In the genomic region with DNA sequence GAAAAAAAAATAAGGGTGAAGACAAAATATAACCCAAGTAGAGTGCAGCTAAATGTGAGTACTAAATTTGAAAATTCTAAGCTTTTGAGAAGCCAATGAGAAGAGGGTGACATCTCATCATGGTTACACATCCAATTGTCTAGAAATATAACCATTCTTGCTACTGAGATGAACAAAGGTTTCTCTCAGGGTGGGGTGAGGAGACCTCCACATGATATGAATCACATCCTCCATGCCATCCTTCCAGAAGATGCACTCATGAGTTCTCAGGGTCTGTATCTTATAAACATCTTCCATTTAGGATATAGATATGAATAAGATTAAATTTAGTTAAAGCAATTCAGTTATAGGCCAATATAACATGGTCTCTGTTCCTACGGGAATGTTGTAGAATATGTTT, we compare ENCODE assay signal across 1 cellular context.
TF ChIP-seq lines count a peak whose summit lies in the region.

No MANE protein-coding gene starts in this region.

TF ChIP-seq in HCT116, 20 proteins besides CTCF, POLR2A, EP300 and RAD21 (continued from another document):
- TF ChIP-seq, protein P1, sequence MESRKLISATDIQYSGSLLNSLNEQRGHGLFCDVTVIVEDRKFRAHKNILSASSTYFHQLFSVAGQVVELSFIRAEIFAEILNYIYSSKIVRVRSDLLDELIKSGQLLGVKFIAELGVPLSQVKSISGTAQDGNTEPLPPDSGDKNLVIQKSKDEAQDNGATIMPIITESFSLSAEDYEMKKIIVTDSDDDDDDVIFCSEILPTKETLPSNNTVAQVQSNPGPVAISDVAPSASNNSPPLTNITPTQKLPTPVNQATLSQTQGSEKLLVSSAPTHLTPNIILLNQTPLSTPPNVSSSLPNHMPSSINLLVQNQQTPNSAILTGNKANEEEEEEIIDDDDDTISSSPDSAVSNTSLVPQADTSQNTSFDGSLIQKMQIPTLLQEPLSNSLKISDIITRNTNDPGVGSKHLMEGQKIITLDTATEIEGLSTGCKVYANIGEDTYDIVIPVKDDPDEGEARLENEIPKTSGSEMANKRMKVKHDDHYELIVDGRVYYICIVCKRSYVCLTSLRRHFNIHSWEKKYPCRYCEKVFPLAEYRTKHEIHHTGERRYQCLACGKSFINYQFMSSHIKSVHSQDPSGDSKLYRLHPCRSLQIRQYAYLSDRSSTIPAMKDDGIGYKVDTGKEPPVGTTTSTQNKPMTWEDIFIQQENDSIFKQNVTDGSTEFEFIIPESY (IDR thresholded peaks at IDR 0.05; ENCODE audit: extremely low read depth, insufficient replicate concordance, low read length), result no peak
- TF ChIP-seq, protein P2, sequence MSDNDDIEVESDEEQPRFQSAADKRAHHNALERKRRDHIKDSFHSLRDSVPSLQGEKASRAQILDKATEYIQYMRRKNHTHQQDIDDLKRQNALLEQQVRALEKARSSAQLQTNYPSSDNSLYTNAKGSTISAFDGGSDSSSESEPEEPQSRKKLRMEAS (IDR thresholded peaks at IDR 0.05), result no peak
- TF ChIP-seq FOSL1 (IDR thresholded peaks at IDR 0.05; ENCODE audit: low read depth) (no peak), CBX3 (IDR thresholded peaks at IDR 0.05; ENCODE audit: low read depth) (no peak), SP1 (IDR thresholded peaks at IDR 0.05; ENCODE audit: low read depth) (no peak), ZNF274 (IDR thresholded peaks at IDR 0.05; ENCODE audit: low read depth, low read length) (no peak), EGR1 (IDR thresholded peaks at IDR 0.05; ENCODE audit: low read depth) (no peak)
- TF ChIP-seq, protein P3, sequence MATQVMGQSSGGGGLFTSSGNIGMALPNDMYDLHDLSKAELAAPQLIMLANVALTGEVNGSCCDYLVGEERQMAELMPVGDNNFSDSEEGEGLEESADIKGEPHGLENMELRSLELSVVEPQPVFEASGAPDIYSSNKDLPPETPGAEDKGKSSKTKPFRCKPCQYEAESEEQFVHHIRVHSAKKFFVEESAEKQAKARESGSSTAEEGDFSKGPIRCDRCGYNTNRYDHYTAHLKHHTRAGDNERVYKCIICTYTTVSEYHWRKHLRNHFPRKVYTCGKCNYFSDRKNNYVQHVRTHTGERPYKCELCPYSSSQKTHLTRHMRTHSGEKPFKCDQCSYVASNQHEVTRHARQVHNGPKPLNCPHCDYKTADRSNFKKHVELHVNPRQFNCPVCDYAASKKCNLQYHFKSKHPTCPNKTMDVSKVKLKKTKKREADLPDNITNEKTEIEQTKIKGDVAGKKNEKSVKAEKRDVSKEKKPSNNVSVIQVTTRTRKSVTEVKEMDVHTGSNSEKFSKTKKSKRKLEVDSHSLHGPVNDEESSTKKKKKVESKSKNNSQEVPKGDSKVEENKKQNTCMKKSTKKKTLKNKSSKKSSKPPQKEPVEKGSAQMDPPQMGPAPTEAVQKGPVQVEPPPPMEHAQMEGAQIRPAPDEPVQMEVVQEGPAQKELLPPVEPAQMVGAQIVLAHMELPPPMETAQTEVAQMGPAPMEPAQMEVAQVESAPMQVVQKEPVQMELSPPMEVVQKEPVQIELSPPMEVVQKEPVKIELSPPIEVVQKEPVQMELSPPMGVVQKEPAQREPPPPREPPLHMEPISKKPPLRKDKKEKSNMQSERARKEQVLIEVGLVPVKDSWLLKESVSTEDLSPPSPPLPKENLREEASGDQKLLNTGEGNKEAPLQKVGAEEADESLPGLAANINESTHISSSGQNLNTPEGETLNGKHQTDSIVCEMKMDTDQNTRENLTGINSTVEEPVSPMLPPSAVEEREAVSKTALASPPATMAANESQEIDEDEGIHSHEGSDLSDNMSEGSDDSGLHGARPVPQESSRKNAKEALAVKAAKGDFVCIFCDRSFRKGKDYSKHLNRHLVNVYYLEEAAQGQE (IDR thresholded peaks at IDR 0.05; ENCODE audit: low read depth), result no peak
- TF ChIP-seq, protein P4, sequence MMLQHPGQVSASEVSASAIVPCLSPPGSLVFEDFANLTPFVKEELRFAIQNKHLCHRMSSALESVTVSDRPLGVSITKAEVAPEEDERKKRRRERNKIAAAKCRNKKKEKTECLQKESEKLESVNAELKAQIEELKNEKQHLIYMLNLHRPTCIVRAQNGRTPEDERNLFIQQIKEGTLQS (IDR thresholded peaks at IDR 0.05), result no peak
